Comparison of ENCODE assay signal across 11 cellular contexts in genomic region chr13:40692946-40693345, GRCh38. TPM values are rescaled to one million over a fixed set of nuclear protein-coding genes. Genes with fewer than 3 reads are reported as not detected.
DNase-seq lines count a peak whose midpoint lies in the region; ATAC-seq and TF ChIP-seq lines count a peak whose summit lies in the region.
"Had no signal": no experiment of that assay in that cellular context is flagged by ENCODE, and none has a peak within 500 bp of the region (broad histone marks: within the 10 kb centered on the region; RNA-seq: fewer than 3 reads in every experiment).

No MANE protein-coding gene starts in this region.

- no peaks in the 10 kb centered on the region for H3K27me3 ChIP-seq in H7 (ENCODE audit: control insufficient read depth, insufficient read depth, low read length)

- ATAC-seq in GM19025 (IDR thresholded peaks at IDR 0.05; ENCODE audit: low read depth, unreplicated experiment), result peak; percentile 70
- ATAC-seq in HG02884 (IDR thresholded peaks at IDR 0.05; ENCODE audit: unreplicated experiment), result peak; percentile 63

- H3K36me3 ChIP-seq in H7 (replicated peaks; ENCODE audit: control insufficient read depth, insufficient read depth, low read length), result no peaks in the 10 kb centered on the region

- peak; percentile 88 for DNase-seq in NCI-H526 treated with DMSO at 0.1 percent for 48 hours (lab: John Stamatoyannopoulos, UW)
- DNase-seq in kidney tubule cell (ENCODE audit: low spot score), result peak; percentile 36
- DNase-seq in foreskin fibroblast, result no peak
- no peak for DNase-seq in H7
- no peak for DNase-seq in islet precursor cell
- DNase-seq in ecto neural progenitor cell (ENCODE audit: low spot score), result no peak
- DNase-seq: cerebellar nuclear complex, NCI-H1105 treated with DMSO at 0.1 percent for 48 hours, OCI-M1 had no signal

- no peak for TF ChIP-seq CTCF in foreskin fibroblast (IDR thresholded peaks at IDR 0.05; ENCODE audit: low read depth, low read length)

- H3K4me3 ChIP-seq in foreskin fibroblast (ENCODE audit: low read depth in 1 of 2, low read length in 2 of 2), result no peak overlapping the region
- H3K4me3 ChIP-seq in H7 (ENCODE audit: insufficient read depth, low read depth, low read length), result no peak overlapping the region

RNA-seq across cellular contexts. Expression of gene FOXO1, which starts 26.5 kb away (rescaled TPM):
- 24.3 and 34.0 TPM in 2 replicates for total RNA-seq in H7 (2014; rRNA removed; shearing (Covaris generic))

Comparison
In these comparisons a context has a peak if more than half of its experiments do, and no peak if none do; other contexts are left out.
1. DNase-seq: peak in NCI-H526 treated with DMSO at 0.1 percent for 48 hours (single experiment) and kidney tubule cell (single experiment); none in foreskin fibroblast (0 of 2), H7 (single experiment), islet precursor cell (single experiment) and ecto neural progenitor cell (single experiment).